In the genomic region with DNA sequence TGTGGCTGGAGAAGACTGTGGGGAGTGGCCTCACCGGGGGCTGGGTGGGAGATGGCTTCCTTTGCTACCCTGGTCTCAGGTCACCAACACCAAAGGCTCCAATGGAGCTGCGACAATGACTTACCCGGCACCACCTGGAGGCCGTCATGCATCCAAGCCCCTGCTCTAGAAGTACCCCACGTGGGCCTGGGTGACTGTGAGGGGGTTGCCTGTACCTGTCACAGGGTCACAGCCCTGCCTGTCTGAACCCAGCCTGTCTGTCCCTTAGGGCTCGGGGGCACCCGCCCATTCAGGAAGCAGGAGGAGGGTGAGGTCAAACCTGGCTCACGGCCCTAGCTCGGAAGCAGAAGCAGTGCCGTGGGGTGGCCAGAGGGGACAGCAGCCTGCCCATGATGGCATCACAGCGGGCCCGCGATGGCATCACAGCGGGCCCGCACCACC, we compare ENCODE assay signal across 1 cellular context.
TF ChIP-seq lines count a peak whose summit lies in the region.

No MANE protein-coding gene starts in this region.

TF ChIP-seq in endothelial cell of umbilical vein, 7 proteins besides CTCF, POLR2A, EP300 and RAD21 (continued from another document):
- TF ChIP-seq, protein P1, sequence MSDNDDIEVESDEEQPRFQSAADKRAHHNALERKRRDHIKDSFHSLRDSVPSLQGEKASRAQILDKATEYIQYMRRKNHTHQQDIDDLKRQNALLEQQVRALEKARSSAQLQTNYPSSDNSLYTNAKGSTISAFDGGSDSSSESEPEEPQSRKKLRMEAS (IDR thresholded peaks at IDR 0.05; ENCODE audit: insufficient read depth, insufficient read length), result no peak
- TF ChIP-seq FOS (IDR thresholded peaks at IDR 0.05; ENCODE audit: borderline replicate concordance, insufficient read depth, low read length) (no peak), POLR2AphosphoS5 (IDR thresholded peaks at IDR 0.05; ENCODE audit: insufficient read depth, low read depth, low read length) (no peak), EZH2 (IDR thresholded peaks at IDR 0.05; ENCODE audit: borderline replicate concordance, low read depth, low read length, severe bottlenecking) (no peak), MYC (IDR thresholded peaks at IDR 0.05; ENCODE audit: low read depth, low read length) (no peak), JUN (IDR thresholded peaks at IDR 0.05; ENCODE audit: borderline replicate concordance, insufficient read depth, insufficient read length, low read depth) (no peak)
TF ChIP-seq in endothelial cell of umbilical vein: peak in this region for 0.
